In genomic region chr11:37817727-37818270, GRCh38 we compare ENCODE assay signal across 17 cellular contexts.
A peak's percentile ranks its signal among the peaks of the same experiment; 100 is the strongest.
DNase-seq lines count a peak whose midpoint lies in the region; FAIRE-seq and TF ChIP-seq lines count a peak whose summit lies in the region.
"Had no signal": no experiment of that assay in that cellular context is flagged by ENCODE, and none has a peak within 500 bp of the region (broad histone marks: within the 10 kb centered on the region; RNA-seq: fewer than 3 reads in every experiment).

No MANE protein-coding gene starts in this region.

- intact Hi-C loops in posterior vena cava (cut with DNase I), result no loop called here

- DNase-seq in NCI-H226 (peak; percentile 5), bronchial epithelial cell (ENCODE audit: low read depth) (peak; percentile 45), fibroblast of pulmonary artery (ENCODE audit: low read depth) (peak; percentile 51), posterior vena cava (ENCODE audit: low spot score) (peak; percentile 52), NCI-H524 treated with DMSO at 0.1 percent for 48 hours (lab: John Stamatoyannopoulos, UW) (no peak), KBM-7 (no peak), NCI-H1105 treated with DMSO at 0.1 percent for 48 hours (lab: John Stamatoyannopoulos, UW) (no peak), NCI-H82 treated with DMSO at 0.1 percent for 48 hours (lab: John Stamatoyannopoulos, UW; ENCODE audit: unreplicated experiment) (no peak)
- DNase-seq: Calu3; CD8-positive, alpha-beta T cell; DMS79 treated with DMSO at 0.1 percent for 48 hours; GF-D8; IMR-90 had no signal

- H3K4me3 ChIP-seq in bronchial epithelial cell (ENCODE audit: low read depth, low read length) (no peak overlapping the region), fibroblast of pulmonary artery (replicated peaks; ENCODE audit: low read depth, low read length) (no peak overlapping the region)
- H3K4me3 ChIP-seq: BLaER1 treated with 17β-estradiol and CSF1 and Interleukin-3, amounts not matched to agents 10 nM and 100 nM; HAP-1 had no signal

- in situ Hi-C loops in KBM-7 (cut with MboI; ENCODE audit: low pct_unique_long_range_greater_than_20kb, low sequenced_read_pairs), result no loop called here

- no peaks in the 10 kb centered on the region for H3K27me3 ChIP-seq in bronchial epithelial cell (ENCODE audit: control insufficient read depth, insufficient read depth, low read length)
- H3K27me3 ChIP-seq: BLaER1 treated with 17β-estradiol and CSF1 and Interleukin-3, amounts not matched to agents 10 nM and 100 nM had no signal

- H3K36me3 ChIP-seq in bronchial epithelial cell (ENCODE audit: control insufficient read depth, insufficient read depth, low read length), result no peaks in the 10 kb centered on the region
- H3K36me3 ChIP-seq: BLaER1 treated with 17β-estradiol and CSF1 and Interleukin-3, amounts not matched to agents 10 nM and 100 nM; HAP-1 had no signal

- TF ChIP-seq CTCF in bronchial epithelial cell (IDR thresholded peaks at IDR 0.05; ENCODE audit: insufficient read depth, low read length, severe bottlenecking) (no peak), fibroblast of pulmonary artery (IDR thresholded peaks at IDR 0.05; ENCODE audit: low read length, missing control alignments) (no peak)

- FAIRE-seq in bronchial epithelial cell (lab: Jason Lieb, UNC), result no peak
- FAIRE-seq: H1, HTR-8/SVneo had no signal

Comparison
In these comparisons a context has a peak if more than half of its experiments do, and no peak if none do; other contexts are left out.
1. DNase-seq: peak in NCI-H226 (single experiment), bronchial epithelial cell (single experiment), fibroblast of pulmonary artery (single experiment) and posterior vena cava (single experiment); none in NCI-H524 treated with DMSO at 0.1 percent for 48 hours (single experiment), KBM-7 (single experiment), NCI-H1105 treated with DMSO at 0.1 percent for 48 hours (single experiment) and NCI-H82 treated with DMSO at 0.1 percent for 48 hours (single experiment).